Comparison of ENCODE assay signal across 24 cellular contexts in the genomic region with DNA sequence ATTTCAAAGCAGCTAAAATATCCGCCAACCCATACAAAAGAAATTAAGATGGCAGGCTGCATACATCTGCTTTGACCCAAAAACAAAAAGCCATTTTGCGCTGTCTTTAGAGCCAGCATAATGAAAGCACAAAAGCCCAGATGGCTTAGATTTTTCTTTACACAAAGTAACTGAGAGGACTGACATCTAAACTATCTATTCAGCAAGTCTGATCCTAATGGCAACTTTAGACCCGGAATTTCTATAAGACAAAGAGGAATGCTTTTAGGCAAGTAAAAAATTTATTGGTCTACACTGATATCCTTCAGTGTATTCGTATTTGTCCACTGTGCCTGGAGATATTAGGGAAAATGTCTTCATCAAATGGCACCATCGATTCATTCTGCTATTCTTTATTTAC.
"Had no signal": no experiment of that assay in that cellular context is flagged by ENCODE, and none has a peak within 500 bp of the region (broad histone marks: within the 10 kb centered on the region; RNA-seq: fewer than 3 reads in every experiment).

No MANE protein-coding gene starts in this region.

- H3K27me3 ChIP-seq: adrenal gland, body of pancreas, breast epithelium had no signal

- H3K4me3 ChIP-seq: adrenal gland, body of pancreas, breast epithelium, PC-9 had no signal

- ATAC-seq: activated CD4-positive, alpha-beta T cell treated with anti-CD3 and anti-CD28 coated beads for 36 hours; activated CD4-positive, CD25-positive, alpha-beta regulatory T cell treated with anti-CD3 and anti-CD28 coated beads, Interleukin-2, amount 50 U/mL, for 24 hours; activated CD8-positive, alpha-beta T cell treated with anti-CD3 and anti-CD28 coated beads, Interleukin-2, amount 10 ng/mL, durations not matched to agents 7 days and 5 days; activated naive CD4-positive, alpha-beta T cell treated with anti-CD3 and anti-CD28 coated beads, Interleukin-2, amount 50 U/mL, for 72 hours; body of pancreas; WTC11 had no signal

- H3K36me3 ChIP-seq: adrenal gland, breast epithelium had no signal

- DNase-seq: activated CD4-positive, alpha-beta T cell treated with anti-CD3 and anti-CD28 coated beads for 36 hours; activated CD4-positive, alpha-beta T cell treated with anti-CD3 and anti-CD28 coated beads, Interleukin-2, amount 10 ng/mL, durations not matched to agents 7 days and 5 days; activated CD4-positive, alpha-beta T cell treated with anti-CD3 and anti-CD28 coated beads, Interleukin-2, amount 50 U/mL, for 48 hours; activated CD8-positive, alpha-beta T cell treated with anti-CD3 and anti-CD28 coated beads, Interleukin-2, amount 10 ng/mL, durations not matched to agents 7 days and 5 days; activated gamma-delta T cell treated with Interleukin-2 at 50 U/mL for 16 hours; activated naive CD4-positive, alpha-beta T cell treated with anti-CD3 and anti-CD28 coated beads for 36 hours; activated T-cell treated with anti-CD3 and anti-CD28 coated beads, Interleukin-2, amount 50 U/mL, for 24 hours; adrenal gland; body of pancreas; NCI-H1105; NCI-H1417 treated with DMSO at 0.1 percent for 48 hours; NCI-H187 treated with DMSO at 0.1 percent for 48 hours; NCI-H2081; NCI-H345; NCI-H524 treated with DMSO at 0.1 percent for 48 hours; NCI-H748 treated with DMSO at 0.1 percent for 48 hours; NK-92 treated with Interleukin-12 subunit alpha and Interleukin-12 subunit beta, amount 100 ng/mL, for 24 hours; PC-9; Right ventricle myocardium superior had no signal

- H3K9me3 ChIP-seq: adrenal gland, body of pancreas, breast epithelium had no signal

- H3K4me2 ChIP-seq: PC-9 had no signal

- H3K4me3 Mint-ChIP-seq: activated CD4-positive, alpha-beta T cell treated with anti-CD3 and anti-CD28 coated beads for 36 hours; activated CD4-positive, alpha-beta T cell treated with anti-CD3 and anti-CD28 coated beads, Interleukin-2, amount 10 ng/mL, durations not matched to agents 7 days and 5 days; activated CD8-positive, alpha-beta T cell treated with anti-CD3 and anti-CD28 coated beads, Interleukin-2, amount 10 ng/mL, durations not matched to agents 7 days and 5 days; activated naive CD4-positive, alpha-beta T cell treated with anti-CD3 and anti-CD28 coated beads for 36 hours; activated T-cell treated with anti-CD3 and anti-CD28 coated beads, Interleukin-2, amount 50 U/mL, for 24 hours; WTC11 had no signal

- H3K27ac ChIP-seq: adrenal gland, breast epithelium, PC-9 had no signal

- H3K4me1 Mint-ChIP-seq: activated CD4-positive, alpha-beta T cell treated with anti-CD3 and anti-CD28 coated beads for 36 hours; activated CD4-positive, alpha-beta T cell treated with anti-CD3 and anti-CD28 coated beads, Interleukin-2, amount 10 ng/mL, durations not matched to agents 7 days and 5 days had no signal

- H2AFZ ChIP-seq: PC-9 had no signal

- H3K27me3 Mint-ChIP-seq: activated CD4-positive, alpha-beta T cell treated with anti-CD3 and anti-CD28 coated beads for 36 hours; activated CD4-positive, alpha-beta T cell treated with anti-CD3 and anti-CD28 coated beads, Interleukin-2, amount 10 ng/mL, durations not matched to agents 7 days and 5 days had no signal

- H3K36me3 Mint-ChIP-seq: activated naive CD4-positive, alpha-beta T cell treated with anti-CD3 and anti-CD28 coated beads, Interleukin-2, amount 50 U/mL, for 72 hours; WTC11 had no signal

- H3K27ac Mint-ChIP-seq: activated CD4-positive, alpha-beta T cell treated with anti-CD3 and anti-CD28 coated beads for 36 hours; activated CD4-positive, alpha-beta T cell treated with anti-CD3 and anti-CD28 coated beads, Interleukin-2, amount 10 ng/mL, durations not matched to agents 7 days and 5 days; activated CD8-positive, alpha-beta T cell treated with anti-CD3 and anti-CD28 coated beads, Interleukin-2, amount 10 ng/mL, durations not matched to agents 7 days and 5 days; activated naive CD4-positive, alpha-beta T cell treated with anti-CD3 and anti-CD28 coated beads for 36 hours; activated naive CD4-positive, alpha-beta T cell treated with anti-CD3 and anti-CD28 coated beads, Interleukin-2, amount 50 U/mL, for 72 hours; activated T-cell treated with anti-CD3 and anti-CD28 coated beads, Interleukin-2, amount 50 U/mL, for 24 hours; activated T-helper 2 cell treated with anti-CD3 and anti-CD28 coated beads, Interferon-gamma antibody, Interleukin-2, Interleukin-4, amounts not matched to agents 10 μg/mL and 5 μg/mL and 100 μg/mL, durations not matched to agents 14 hours and 24 hours and 36 hours; WTC11 had no signal

- H3K9me3 Mint-ChIP-seq: activated CD4-positive, alpha-beta T cell treated with anti-CD3 and anti-CD28 coated beads, Interleukin-2, amount 10 ng/mL, durations not matched to agents 7 days and 5 days; activated naive CD4-positive, alpha-beta T cell treated with anti-CD3 and anti-CD28 coated beads for 36 hours; activated naive CD4-positive, alpha-beta T cell treated with anti-CD3 and anti-CD28 coated beads, Interleukin-2, amount 50 U/mL, for 72 hours; activated T-cell treated with anti-CD3 and anti-CD28 coated beads, Interleukin-2, amount 50 U/mL, for 24 hours; activated T-helper 2 cell treated with anti-CD3 and anti-CD28 coated beads, Interferon-gamma antibody, Interleukin-2, Interleukin-4, amounts not matched to agents 10 μg/mL and 5 μg/mL and 100 μg/mL, durations not matched to agents 14 hours and 24 hours and 36 hours; WTC11 had no signal
